ENCODE assay signal across 11 cellular contexts in the genomic region with DNA sequence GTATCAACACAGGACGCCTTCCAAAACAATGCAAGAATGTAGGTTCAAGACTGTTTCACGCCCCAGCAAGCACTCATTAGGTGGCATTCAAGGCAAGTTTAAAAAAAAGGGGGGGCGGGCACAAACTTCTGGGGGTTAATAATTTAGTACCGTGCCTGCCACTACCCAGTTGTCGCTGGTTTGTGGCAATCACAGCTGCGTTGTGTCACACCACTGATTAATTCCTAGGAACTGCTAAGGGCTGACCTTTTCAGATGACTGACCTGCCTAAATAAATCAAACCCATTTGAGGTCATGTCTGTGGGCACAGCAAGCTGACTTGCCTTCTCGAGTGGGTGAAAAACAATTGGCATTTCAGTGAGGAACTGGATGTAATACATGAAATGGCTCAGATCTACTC. TPM values are rescaled to one million over a fixed set of nuclear protein-coding genes. Genes with fewer than 3 reads are reported as not detected.
DNase-seq lines count a peak whose midpoint lies in the region; ATAC-seq, FAIRE-seq and TF ChIP-seq lines count a peak whose summit lies in the region.
"Had no signal": no experiment of that assay in that cellular context is flagged by ENCODE, and none has a peak within 500 bp of the region (broad histone marks: within the 10 kb centered on the region; RNA-seq: fewer than 3 reads in every experiment).

No MANE protein-coding gene starts in this region.

- TF ChIP-seq RAD21 in Ishikawa (IDR thresholded peaks at IDR 0.05; ENCODE audit: low read depth): 0 out of 2 replicates have a peak, but pooled peaks have one; percentile 12

- ATAC-seq in GM21825 (IDR thresholded peaks at IDR 0.05; ENCODE audit: unreplicated experiment): no peak
- no peak for ATAC-seq in GM21367 (IDR thresholded peaks at IDR 0.05; ENCODE audit: unreplicated experiment)

- no peak for FAIRE-seq in urothelium cell line (lab: Jason Lieb, UNC)

- DNase-seq in ACHN (peak; percentile 32), kidney glomerular epithelial cell (lab: John Stamatoyannopoulos, UW) (peak; percentile 46), renal cortical epithelial cell (ENCODE audit: low read depth) (peak; percentile 94), urothelium cell line (ENCODE audit: low spot score) (no peak), cortex of kidney (lab: John Stamatoyannopoulos, UW) (no peak)
- DNase-seq: activated T-cell treated with anti-CD3 and anti-CD28 coated beads, Interleukin-2, amount 50 U/mL, for 24 hours; NCI-H1436; T-helper 9 cell had no signal

- peak; percentile 88 for TF ChIP-seq EP300 in Ishikawa (IDR thresholded peaks at IDR 0.05; ENCODE audit: borderline replicate concordance)

- in situ Hi-C loops in ACHN (cut with HindIII; ENCODE audit: low pct_ligation_motif_present, low pct_unique_long_range_greater_than_20kb, low sequenced_read_pairs): no loop called here

TF ChIP-seq in Ishikawa, 13 proteins besides CTCF, POLR2A, EP300 and RAD21:
- TF ChIP-seq CEBPB (IDR thresholded peaks at IDR 0.05) (no peak; the same call in 1 of the 2 replicates), NFIC (IDR thresholded peaks at IDR 0.05) (peak; percentile 74), TAF1 (IDR thresholded peaks at IDR 0.05; ENCODE audit: low read depth) (no peak), TEAD4 (IDR thresholded peaks at IDR 0.05) (peak; percentile 73), ZBTB7A (IDR thresholded peaks at IDR 0.05; ENCODE audit: low read depth) (no peak), FOXM1 (IDR thresholded peaks at IDR 0.05; ENCODE audit: borderline replicate concordance, low read depth) (peak; percentile 75; the same call in 1 of the 2 replicates), TCF12 (IDR thresholded peaks at IDR 0.05; ENCODE audit: low read depth) (peak; percentile 92)
- TF ChIP-seq, protein P1, sequence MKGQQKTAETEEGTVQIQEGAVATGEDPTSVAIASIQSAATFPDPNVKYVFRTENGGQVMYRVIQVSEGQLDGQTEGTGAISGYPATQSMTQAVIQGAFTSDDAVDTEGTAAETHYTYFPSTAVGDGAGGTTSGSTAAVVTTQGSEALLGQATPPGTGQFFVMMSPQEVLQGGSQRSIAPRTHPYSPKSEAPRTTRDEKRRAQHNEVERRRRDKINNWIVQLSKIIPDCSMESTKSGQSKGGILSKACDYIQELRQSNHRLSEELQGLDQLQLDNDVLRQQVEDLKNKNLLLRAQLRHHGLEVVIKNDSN (IDR thresholded peaks at IDR 0.05): 0 out of 2 replicates have a peak, but pooled peaks have one; percentile 2

RNA-seq across cellular contexts. Expression of a gene that starts 15.2 kb away (rescaled TPM):
- total RNA-seq in renal cortical epithelial cell: 44.1 and 58.4 TPM in 2 replicates

RNA-seq across cellular contexts. Expression of a gene that starts 43.2 kb away (rescaled TPM):
- total RNA-seq in renal cortical epithelial cell: 7.6 and 37.1 TPM in 2 replicates

Comparison
In these comparisons a context has a peak if more than half of its experiments do, and no peak if none do; other contexts are left out.
1. DNase-seq: peak in ACHN (single experiment), kidney glomerular epithelial cell (single experiment) and renal cortical epithelial cell (single experiment); none in urothelium cell line (single experiment) and cortex of kidney (single experiment).